Comparison of ENCODE assay signal across 22 cellular contexts in the genomic region with DNA sequence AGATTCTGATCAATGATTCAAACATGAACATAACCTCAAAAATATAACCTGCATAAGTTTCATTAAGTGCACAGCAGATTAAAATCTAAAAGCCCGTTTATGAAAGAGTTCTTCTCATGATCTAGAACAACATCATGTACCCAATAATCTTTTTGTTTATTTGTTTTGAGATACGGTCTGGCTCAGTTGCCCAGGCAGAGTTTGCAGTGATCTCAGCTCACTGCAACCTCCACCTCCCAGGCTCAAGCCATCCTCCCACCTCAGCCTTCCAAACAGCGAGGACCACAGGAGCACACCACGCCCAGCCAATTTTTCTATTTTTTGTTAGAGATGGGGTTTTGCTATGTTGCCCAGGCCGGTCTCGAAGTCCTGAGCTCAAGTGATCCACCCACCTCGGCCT.
"Had no signal": no experiment of that assay in that cellular context is flagged by ENCODE, and none has a peak within 500 bp of the region (broad histone marks: within the 10 kb centered on the region; RNA-seq: fewer than 3 reads in every experiment).

No MANE protein-coding gene starts in this region.

- DNase-seq: activated CD4-positive, alpha-beta T cell treated with anti-CD3 and anti-CD28 coated beads, Interleukin-2, amount 10 ng/mL, durations not matched to agents 24 days and 14 days; activated CD8-positive, alpha-beta memory T cell treated with anti-CD3 and anti-CD28 coated beads, Interleukin-2, amount 10 ng/mL, durations not matched to agents 7 days and 5 days; activated CD8-positive, alpha-beta T cell treated with anti-CD3 and anti-CD28 coated beads for 36 hours; activated gamma-delta T cell treated with Interleukin-2 at 50 U/mL for 16 hours; activated T-cell treated with anti-CD3 and anti-CD28 coated beads for 4 hours; adrenal gland; brain microvascular endothelial cell; caudate nucleus; effector memory CD4-positive, alpha-beta T cell; glutamatergic neuron; mucosa of descending colon; retina; sigmoid colon; stimulated activated CD4-positive, alpha-beta T cell treated with anti-CD3 and anti-CD28 coated beads, Interleukin-4, amount 100 ng/mL, for 1 hour; stimulated activated naive CD4-positive, alpha-beta T cell treated with Interleukin-2 at 50 U/mL for 16 hours; tibial artery had no signal

- H3K9me3 Mint-ChIP-seq: activated CD4-positive, alpha-beta T cell treated with anti-CD3 and anti-CD28 coated beads, Interleukin-2, amount 10 ng/mL, durations not matched to agents 24 days and 14 days; activated CD8-positive, alpha-beta T cell treated with anti-CD3 and anti-CD28 coated beads for 36 hours; activated naive CD4-positive, alpha-beta T cell treated with anti-CD3 and anti-CD28 coated beads, Interleukin-2, amount 50 U/mL, for 24 hours; memory B cell; neural crest cell had no signal

- H3K27ac Mint-ChIP-seq: activated CD4-positive, alpha-beta T cell treated with anti-CD3 and anti-CD28 coated beads, Interleukin-2, amount 10 ng/mL, durations not matched to agents 24 days and 14 days; activated CD8-positive, alpha-beta memory T cell treated with anti-CD3 and anti-CD28 coated beads, Interleukin-2, amount 10 ng/mL, durations not matched to agents 7 days and 5 days; activated CD8-positive, alpha-beta T cell treated with anti-CD3 and anti-CD28 coated beads for 36 hours; activated naive CD4-positive, alpha-beta T cell treated with anti-CD3 and anti-CD28 coated beads, Interleukin-2, amount 50 U/mL, for 24 hours had no signal

- H3K4me1 Mint-ChIP-seq: activated naive CD4-positive, alpha-beta T cell treated with anti-CD3 and anti-CD28 coated beads, Interleukin-2, amount 50 U/mL, for 24 hours; neural crest cell had no signal

- H3K9me3 ChIP-seq: adrenal gland, ascending aorta, mucosa of descending colon, sigmoid colon, tibial artery had no signal

- H3K4me3 Mint-ChIP-seq: activated CD4-positive, alpha-beta T cell treated with anti-CD3 and anti-CD28 coated beads, Interleukin-2, amount 10 ng/mL, durations not matched to agents 24 days and 14 days; activated CD8-positive, alpha-beta memory T cell treated with anti-CD3 and anti-CD28 coated beads, Interleukin-2, amount 10 ng/mL, durations not matched to agents 7 days and 5 days; activated CD8-positive, alpha-beta T cell treated with anti-CD3 and anti-CD28 coated beads for 36 hours; activated naive CD4-positive, alpha-beta T cell treated with anti-CD3 and anti-CD28 coated beads, Interleukin-2, amount 50 U/mL, for 24 hours; neural crest cell had no signal

- H3K36me3 ChIP-seq: adrenal gland, ascending aorta, brain microvascular endothelial cell, sigmoid colon had no signal

- H3K27me3 ChIP-seq: adrenal gland, ascending aorta, brain microvascular endothelial cell, sigmoid colon, tibial artery had no signal

- H3K27me3 Mint-ChIP-seq: activated CD4-positive, alpha-beta T cell treated with anti-CD3 and anti-CD28 coated beads, Interleukin-2, amount 10 ng/mL, durations not matched to agents 24 days and 14 days; activated CD8-positive, alpha-beta memory T cell treated with anti-CD3 and anti-CD28 coated beads, Interleukin-2, amount 10 ng/mL, durations not matched to agents 7 days and 5 days; activated CD8-positive, alpha-beta T cell treated with anti-CD3 and anti-CD28 coated beads for 36 hours; activated naive CD4-positive, alpha-beta T cell treated with anti-CD3 and anti-CD28 coated beads, Interleukin-2, amount 50 U/mL, for 24 hours; memory B cell; naive B cell had no signal

- ATAC-seq: activated CD4-positive, CD25-positive, alpha-beta regulatory T cell treated with anti-CD3 and anti-CD28 coated beads, Interleukin-2, amount 50 U/mL, for 24 hours; activated CD8-positive, alpha-beta memory T cell treated with anti-CD3 and anti-CD28 coated beads, Interleukin-2, amount 10 ng/mL, durations not matched to agents 7 days and 5 days; activated CD8-positive, alpha-beta T cell treated with anti-CD3 and anti-CD28 coated beads for 36 hours had no signal

- H3K27ac ChIP-seq: adrenal gland, ascending aorta, brain microvascular endothelial cell, sigmoid colon, tibial artery had no signal

- H3K4me3 ChIP-seq: adrenal gland, ascending aorta, mucosa of descending colon, sigmoid colon, tibial artery had no signal
